16 cellular contexts compared by ENCODE assay signal in genomic region chr3:106006001-106006400, GRCh38.
A peak's percentile ranks its signal among the peaks of the same experiment; 100 is the strongest.
DNase-seq lines count a peak whose midpoint lies in the region; ATAC-seq and TF ChIP-seq lines count a peak whose summit lies in the region.
"Had no signal": no experiment of that assay in that cellular context is flagged by ENCODE, and none has a peak within 500 bp of the region (broad histone marks: within the 10 kb centered on the region; RNA-seq: fewer than 3 reads in every experiment).

No MANE protein-coding gene starts in this region.

- H3K4me3 ChIP-seq in adipocyte (ENCODE audit: low read length) (no peak overlapping the region), skeletal muscle satellite cell (ENCODE audit: low read length) (no peak overlapping the region)
- H3K4me3 ChIP-seq: skin epidermis, thoracic aorta had no signal

- no peak overlapping the region for H3K4me2 ChIP-seq in skeletal muscle satellite cell (ENCODE audit: low read length)

- peaks cover 40% of the 10 kb centered on the region for H3K4me1 Mint-ChIP-seq in HFFc6 (ENCODE audit: low read depth)

- no peaks in the 10 kb centered on the region; the same call in 1 of the 2 replicates for H3K27me3 Mint-ChIP-seq in HFFc6 (ENCODE audit: insufficient read depth)

- H3K9me3 Mint-ChIP-seq in HFFc6, result no peaks in the 10 kb centered on the region

- H3K36me3 Mint-ChIP-seq in HFFc6 (ENCODE audit: low read depth), result no peaks in the 10 kb centered on the region

- H3K9me3 ChIP-seq in adipocyte (ENCODE audit: control insufficient read depth, low read length) (no peaks in the 10 kb centered on the region), skeletal muscle satellite cell (replicated peaks; ENCODE audit: low read length) (no peaks in the 10 kb centered on the region)
- H3K9me3 ChIP-seq: thoracic aorta had no signal

- peak; percentile 94 for DNase-seq in HFFc6
- peak; percentile 45 for DNase-seq in adipocyte (ENCODE audit: low read depth)
- peak; percentile 64 for DNase-seq in fibroblast of the conjunctiva (ENCODE audit: low read depth)
- no peak for DNase-seq in NCI-H748 (lab: John Stamatoyannopoulos, UW; ENCODE audit: unreplicated experiment)
- DNase-seq in midbrain (lab: John Stamatoyannopoulos, UW), result no peak
- no peak for DNase-seq in GM19240 (ENCODE audit: insufficient read length, low spot score)
- DNase-seq: activated naive CD4-positive, alpha-beta T cell; foreskin melanocyte; MV-4-11; NCI-H446 treated with DMSO at 0.1 percent for 48 hours; RPMI8226; T-helper 9 cell had no signal

- H3K4me1 ChIP-seq in adipocyte (ENCODE audit: control insufficient read depth, insufficient read depth, low read length) (peaks cover 29% of the 10 kb centered on the region), skeletal muscle satellite cell (ENCODE audit: control insufficient read depth, insufficient read depth, low read length) (peaks cover 29% of the 10 kb centered on the region)

- H3K4me3 Mint-ChIP-seq in HFFc6, result peak overlapping the region; percentile 10

- H3K27ac Mint-ChIP-seq in HFFc6, result peak overlapping the region; percentile 62

- H3K9ac ChIP-seq in adipocyte (ENCODE audit: low read length), result no peak overlapping the region
- peak overlapping the region; percentile 78 for H3K9ac ChIP-seq in skeletal muscle satellite cell (ENCODE audit: low read depth, low read length)

- no peak for TF ChIP-seq CTCF in HFFc6 (IDR thresholded peaks at IDR 0.05)

- ATAC-seq in GM21723 (IDR thresholded peaks at IDR 0.05; ENCODE audit: unreplicated experiment), result no peak

- H3K36me3 ChIP-seq in adipocyte (ENCODE audit: control insufficient read depth, insufficient read depth, low read length, severe bottlenecking) (no peaks in the 10 kb centered on the region), skeletal muscle satellite cell (ENCODE audit: insufficient read depth, low read length) (no peaks in the 10 kb centered on the region)
- H3K36me3 ChIP-seq: thoracic aorta had no signal

- no peaks in the 10 kb centered on the region for H3K27me3 ChIP-seq in adipocyte (replicated peaks; ENCODE audit: control insufficient read depth, insufficient read depth, low read length)
- H3K27me3 ChIP-seq in skeletal muscle satellite cell (ENCODE audit: control insufficient read depth, insufficient read depth, low read length), result no peaks in the 10 kb centered on the region

Comparison
In these comparisons a context has a peak if more than half of its experiments do, and no peak if none do; other contexts are left out.
1. DNase-seq: peak in HFFc6 (single experiment), adipocyte (single experiment) and fibroblast of the conjunctiva (single experiment); none in NCI-H748 (single experiment), midbrain (single experiment) and GM19240 (single experiment).